In genomic region chr2:197713271-197713670, GRCh38 we compare ENCODE assay signal across 20 cellular contexts.
"Had no signal": no experiment of that assay in that cellular context is flagged by ENCODE, and none has a peak within 500 bp of the region (broad histone marks: within the 10 kb centered on the region; RNA-seq: fewer than 3 reads in every experiment).

No MANE protein-coding gene starts in this region.

- H3K4me3 Mint-ChIP-seq: naive thymus-derived CD4-positive, alpha-beta T cell; nephron progenitor cell; stimulated activated naive B cell treated with anti-CD40 and anti-IgM and Interleukin-4, amounts not matched to agents 10 μg/mL and 1 μg/mL and 100 μg/mL, for 72 hours; stimulated activated naive CD8-positive, alpha-beta T cell treated with anti-CD3 and anti-CD28 coated beads, Interleukin-15, amount 100 ng/mL, for 72 hours had no signal

- H3K4me1 ChIP-seq: testis had no signal

- H3K9ac ChIP-seq: parathyroid adenoma had no signal

- H3K27ac Mint-ChIP-seq: nephron progenitor cell; stimulated activated naive B cell treated with anti-CD40 and anti-IgM and Interleukin-4, amounts not matched to agents 10 μg/mL and 1 μg/mL and 100 μg/mL, for 72 hours; stimulated activated naive CD8-positive, alpha-beta T cell treated with anti-CD3 and anti-CD28 coated beads, Interleukin-15, amount 100 ng/mL, for 72 hours had no signal

- H3K9me3 ChIP-seq: heart left ventricle, psoas muscle, spleen, testis, tibial nerve, upper lobe of right lung had no signal

- DNase-seq: effector CD4-positive, alpha-beta T cell; heart left ventricle; hippocampal formation; mesendoderm; naive thymus-derived CD4-positive, alpha-beta T cell; nephron progenitor cell; psoas muscle; retina; spleen; stimulated activated CD4-positive, alpha-beta T cell treated with anti-CD3 and anti-CD28 coated beads, Interleukin-15, amount 100 ng/mL, for 24 hours; stimulated activated CD4-positive, alpha-beta T cell treated with anti-CD3 and anti-CD28 coated beads, Interleukin-1b, Interleukin-23, amount 100 ng/mL, for 48 hours; stimulated activated CD4-positive, alpha-beta T cell treated with anti-CD3 and anti-CD28 coated beads, Interleukin-4, amount 100 ng/mL, for 24 hours; stimulated activated naive B cell treated with anti-CD40 and anti-IgM and Interleukin-4, amounts not matched to agents 10 μg/mL and 1 μg/mL and 100 μg/mL, for 72 hours; stimulated activated naive CD8-positive, alpha-beta T cell treated with anti-CD3 and anti-CD28 coated beads, Interleukin-15, amount 100 ng/mL, for 72 hours; testis; upper lobe of right lung had no signal

- H3K4me3 ChIP-seq: coronary artery, heart left ventricle, psoas muscle, spleen, testis, tibial nerve, upper lobe of right lung had no signal

- H3K27me3 Mint-ChIP-seq: naive thymus-derived CD4-positive, alpha-beta T cell; stimulated activated naive B cell treated with anti-CD40 and anti-IgM and Interleukin-4, amounts not matched to agents 10 μg/mL and 1 μg/mL and 100 μg/mL, for 72 hours; stimulated activated naive CD8-positive, alpha-beta T cell treated with anti-CD3 and anti-CD28 coated beads, Interleukin-15, amount 100 ng/mL, for 72 hours had no signal

- H2AFZ ChIP-seq: parathyroid adenoma had no signal

- ATAC-seq: heart left ventricle; naive thymus-derived CD4-positive, alpha-beta T cell; psoas muscle; sciatic nerve; stimulated activated naive B cell treated with anti-CD40 and anti-IgM and Interleukin-4, amounts not matched to agents 10 μg/mL and 1 μg/mL and 100 μg/mL, for 72 hours; stimulated activated naive CD8-positive, alpha-beta T cell treated with anti-CD3 and anti-CD28 coated beads, Interleukin-15, amount 100 ng/mL, for 72 hours; upper lobe of right lung had no signal

- H3K9me3 Mint-ChIP-seq: naive thymus-derived CD4-positive, alpha-beta T cell; nephron progenitor cell; stimulated activated naive B cell treated with anti-CD40 and anti-IgM and Interleukin-4, amounts not matched to agents 10 μg/mL and 1 μg/mL and 100 μg/mL, for 72 hours; stimulated activated naive CD8-positive, alpha-beta T cell treated with anti-CD3 and anti-CD28 coated beads, Interleukin-15, amount 100 ng/mL, for 72 hours had no signal

- H3K27me3 ChIP-seq: heart left ventricle, spleen, testis, tibial nerve, upper lobe of right lung had no signal

- H3K27ac ChIP-seq: coronary artery, heart left ventricle, parathyroid adenoma, psoas muscle, spleen, testis, tibial nerve, upper lobe of right lung had no signal
